ENCODE assay signal across 21 cellular contexts in genomic region chr12:68043446-68043845, GRCh38. TPM values are rescaled to one million over a fixed set of nuclear protein-coding genes. Genes with fewer than 3 reads are reported as not detected.
"Had no signal": no experiment of that assay in that cellular context is flagged by ENCODE, and none has a peak within 500 bp of the region (broad histone marks: within the 10 kb centered on the region; RNA-seq: fewer than 3 reads in every experiment).

No MANE protein-coding gene starts in this region.

- DNase-seq: activated CD4-positive, alpha-beta T cell treated with anti-CD3 and anti-CD28 coated beads for 4 hours; activated CD8-positive, alpha-beta memory T cell treated with anti-CD3 and anti-CD28 coated beads, Interleukin-2, amount 50 U/mL, for 48 hours; activated naive CD8-positive, alpha-beta T cell treated with anti-CD3 and anti-CD28 coated beads, Interleukin-2, amount 50 U/mL, for 24 hours; dorsolateral prefrontal cortex; endodermal cell; left ventricle myocardium inferior; occipital lobe; stimulated activated CD4-positive, alpha-beta T cell treated with anti-CD3 and anti-CD28 coated beads, Interleukin-2, amount 100 ng/mL, for 48 hours; stimulated activated naive B cell treated with anti-CD40 and anti-IgM and Interleukin-4, amounts not matched to agents 10 μg/mL and 1 μg/mL and 100 μg/mL, for 72 hours; substantia nigra had no signal

- H3K36me3 Mint-ChIP-seq: stimulated activated naive B cell treated with anti-CD40 and anti-IgM and Interleukin-4, amounts not matched to agents 10 μg/mL and 1 μg/mL and 100 μg/mL, for 72 hours had no signal

- H3K27ac Mint-ChIP-seq: activated naive CD8-positive, alpha-beta T cell treated with anti-CD3 and anti-CD28 coated beads, Interleukin-2, amount 50 U/mL, for 24 hours; endodermal cell; memory B cell had no signal

- ATAC-seq: activated naive CD8-positive, alpha-beta T cell treated with anti-CD3 and anti-CD28 coated beads, Interleukin-2, amount 50 U/mL, for 24 hours; gastroesophageal sphincter; stimulated activated naive B cell treated with anti-CD40 and anti-IgM and Interleukin-4, amounts not matched to agents 10 μg/mL and 1 μg/mL and 100 μg/mL, for 72 hours had no signal

- H3K27me3 Mint-ChIP-seq: activated naive CD8-positive, alpha-beta T cell treated with anti-CD3 and anti-CD28 coated beads, Interleukin-2, amount 50 U/mL, for 24 hours; memory B cell; stimulated activated naive B cell treated with anti-CD40 and anti-IgM and Interleukin-4, amounts not matched to agents 10 μg/mL and 1 μg/mL and 100 μg/mL, for 72 hours had no signal

- H3K9me3 Mint-ChIP-seq: memory B cell had no signal

- H3K4me3 ChIP-seq: ascending aorta, cardiac muscle cell, dorsolateral prefrontal cortex, gastroesophageal sphincter, left ventricle myocardium inferior, right atrium auricular region, tibial nerve, vagina had no signal

- H3K4me3 Mint-ChIP-seq: activated naive CD4-positive, alpha-beta T cell treated with anti-CD3 and anti-CD28 coated beads for 36 hours; activated naive CD8-positive, alpha-beta T cell treated with anti-CD3 and anti-CD28 coated beads, Interleukin-2, amount 50 U/mL, for 24 hours; endodermal cell; memory B cell; nephron; stimulated activated naive B cell treated with anti-CD40 and anti-IgM and Interleukin-4, amounts not matched to agents 10 μg/mL and 1 μg/mL and 100 μg/mL, for 72 hours had no signal

RNA-seq across cellular contexts. Expression of gene IFNG-AS1, which starts 54.2 kb away (rescaled TPM):
- total RNA-seq: ascending aorta, cardiac muscle cell, endodermal cell, gastroesophageal sphincter, mucosa of gallbladder, occipital lobe, tibial nerve, vagina had no signal
- polyA plus RNA-seq: esophagus had no signal
